Comparison of ENCODE assay signal across 8 cellular contexts in the genomic region with DNA sequence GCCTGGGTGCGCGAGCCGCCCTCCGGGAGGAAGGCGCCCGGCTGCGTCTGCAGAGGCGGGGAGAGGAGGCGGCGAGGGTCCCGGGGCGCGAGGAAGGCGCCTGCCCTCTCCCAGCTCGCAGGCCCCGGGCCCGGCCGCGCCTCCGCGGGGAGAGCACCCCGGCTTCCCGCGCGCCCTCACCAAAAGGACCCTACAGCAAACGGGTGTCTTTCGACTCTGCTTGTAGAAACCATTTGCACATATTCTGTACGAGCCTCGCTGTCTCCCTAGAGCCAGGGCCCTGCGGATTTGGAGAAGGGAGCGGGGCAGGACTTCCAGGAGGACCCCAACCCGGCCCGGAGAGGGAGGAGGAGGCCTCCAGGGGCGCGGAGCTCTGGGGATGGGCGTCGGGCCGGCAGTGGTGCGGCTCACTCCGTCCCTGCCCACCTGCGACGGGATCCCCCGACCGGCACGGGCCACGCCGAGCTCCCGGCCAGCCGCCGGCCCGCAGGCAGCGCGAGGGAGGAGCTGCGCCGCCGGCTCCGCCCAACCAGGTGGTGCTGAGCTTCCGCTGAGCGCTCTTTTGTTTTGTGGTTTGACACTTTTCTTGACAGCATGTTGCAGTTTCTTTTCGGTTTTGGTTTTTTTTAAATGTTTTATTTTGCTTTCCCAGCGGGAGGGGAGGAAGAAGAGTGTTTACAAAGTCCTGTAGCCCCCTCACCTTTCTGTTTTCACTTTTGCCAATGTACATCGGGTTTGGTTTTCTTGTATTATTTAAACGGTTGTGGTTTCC.
DNase-seq lines count a peak whose midpoint lies in the region; ATAC-seq and TF ChIP-seq lines count a peak whose summit lies in the region.

No MANE protein-coding gene starts in this region.

- BruUV-seq in Caco-2 (replicated peaks; lab: Mats Ljungman, UMichigan), result no TSS peak

- intact Hi-C loops in Caco-2 (cut with micrococcal nuclease; ENCODE audit: unreplicated experiment), result no loop called here
- intact Hi-C loops in sigmoid colon (cut with DNase I), result no loop called here

- no peaks in the 10 kb centered on the region for H3K79me2 ChIP-seq in Karpas-422 (ENCODE audit: low read length)

- H3K4me1 Mint-ChIP-seq in Caco-2 (ENCODE audit: low read depth, unreplicated experiment), result peaks cover 7% of the 10 kb centered on the region
- peaks cover 42% of the 10 kb centered on the region for H3K4me1 Mint-ChIP-seq in activated CD8-positive, alpha-beta T cell treated with anti-CD3 and anti-CD28 coated beads, Interleukin-2, amount 10 ng/mL, durations not matched to agents 7 days and 5 days (ENCODE audit: low read depth)

- H3K36me3 ChIP-seq in Caco-2 (ENCODE audit: control insufficient read depth, insufficient read depth, low read length), result no peaks in the 10 kb centered on the region
- H3K36me3 ChIP-seq in Karpas-422 (ENCODE audit: insufficient read depth, low read length), result no peaks in the 10 kb centered on the region
- peaks cover 22 to 52% (median 32%) of the 10 kb centered on the region in 4 donors for H3K36me3 ChIP-seq in sigmoid colon

- H3K4me1 ChIP-seq in Caco-2 (no peaks in the 10 kb centered on the region), Karpas-422 (ENCODE audit: low read length) (peaks cover 33% of the 10 kb centered on the region), sigmoid colon (peaks cover 0 to 8% (median 0%) of the 10 kb centered on the region in 4 donors)

- no peak for TF ChIP-seq POLR2A in sigmoid colon (IDR thresholded peaks at IDR 0.05)

- DNase-seq in Caco-2, result peak in 1 of 2 experiments; percentile 28
- peak; percentile 76 for DNase-seq in Karpas-422
- peak; percentile 78 for DNase-seq in activated CD8-positive, alpha-beta T cell treated with anti-CD3 and anti-CD28 coated beads, Interleukin-2, amount 10 ng/mL, durations not matched to agents 7 days and 5 days
- peak; percentile 3 for DNase-seq in fibroblast of pulmonary artery (ENCODE audit: low read depth)
- DNase-seq in sigmoid colon, result no peak
- DNase-seq in NCI-H2081 treated with DMSO at 0.1 percent for 48 hours (lab: John Stamatoyannopoulos, UW), result no peak
- DNase-seq in mesenteric fat pad (ENCODE audit: low spot score), result no peak

- H3K27ac Mint-ChIP-seq in Caco-2 (ENCODE audit: unreplicated experiment), result no peak overlapping the region
- H3K27ac Mint-ChIP-seq in activated CD8-positive, alpha-beta T cell treated with anti-CD3 and anti-CD28 coated beads, Interleukin-2, amount 10 ng/mL, durations not matched to agents 7 days and 5 days, result peak overlapping the region; percentile 93

- H4K20me1 ChIP-seq in Karpas-422 (ENCODE audit: insufficient read depth, low read depth, low read length), result no peaks in the 10 kb centered on the region

- ATAC-seq in GM21360 (IDR thresholded peaks at IDR 0.05; ENCODE audit: unreplicated experiment), result peak; percentile 54
- ATAC-seq in activated CD8-positive, alpha-beta T cell treated with anti-CD3 and anti-CD28 coated beads, Interleukin-2, amount 10 ng/mL, durations not matched to agents 7 days and 5 days, result peak; percentile 83

- TF ChIP-seq CTCF in Caco-2 (IDR thresholded peaks at IDR 0.05; ENCODE audit: insufficient read depth in 1 of 2, low read depth in 1 of 2, low read length in 1 of 2, severe bottlenecking in 1 of 2, unreplicated experiment in 1 of 2) (no peak), fibroblast of pulmonary artery (IDR thresholded peaks at IDR 0.05; ENCODE audit: low read length, missing control alignments) (no peak), sigmoid colon (IDR thresholded peaks at IDR 0.05) (no peak)

- peak overlapping the region; percentile 72 for H2AFZ ChIP-seq in Karpas-422 (ENCODE audit: low read length)

- TF ChIP-seq EP300 in sigmoid colon (IDR thresholded peaks at IDR 0.05), result no peak

- H3K27me3 ChIP-seq in Caco-2 (replicated peaks; ENCODE audit: control insufficient read depth, insufficient read depth, low read length) (peaks cover 4% of the 10 kb centered on the region; the same call in 1 of the 2 replicates), Karpas-422 (ENCODE audit: low read length) (no peaks in the 10 kb centered on the region), sigmoid colon (no peaks in the 10 kb centered on the region)

- H3K9me3 ChIP-seq in Caco-2, result no peaks in the 10 kb centered on the region
- H3K9me3 ChIP-seq in Karpas-422 (ENCODE audit: low read length), result no peaks in the 10 kb centered on the region
- H3K9me3 ChIP-seq in sigmoid colon, result no peaks in the 10 kb centered on the region

- no peaks in the 10 kb centered on the region for H3K36me3 Mint-ChIP-seq in Caco-2 (ENCODE audit: insufficient read depth, unreplicated experiment)
- peaks cover 4% of the 10 kb centered on the region for H3K36me3 Mint-ChIP-seq in activated CD8-positive, alpha-beta T cell treated with anti-CD3 and anti-CD28 coated beads, Interleukin-2, amount 10 ng/mL, durations not matched to agents 7 days and 5 days (ENCODE audit: low read depth)

- peak overlapping the region; percentile 17; the same call in 1 of the 2 replicates for H3K4me3 ChIP-seq in Caco-2 (ENCODE audit: low read depth, low read length)
- peak overlapping the region; percentile 60 for H3K4me3 ChIP-seq in Karpas-422 (ENCODE audit: low read length)
- H3K4me3 ChIP-seq in fibroblast of pulmonary artery (replicated peaks; ENCODE audit: low read depth, low read length), result peak overlapping the region; percentile 29
- H3K4me3 ChIP-seq in sigmoid colon, result peak overlapping the region in 3 of 4 donors; percentile 24 to 32 (median 27)

- H3K9me3 Mint-ChIP-seq in Caco-2 (ENCODE audit: unreplicated experiment), result no peaks in the 10 kb centered on the region
- no peaks in the 10 kb centered on the region for H3K9me3 Mint-ChIP-seq in activated CD8-positive, alpha-beta T cell treated with anti-CD3 and anti-CD28 coated beads, Interleukin-2, amount 10 ng/mL, durations not matched to agents 7 days and 5 days (ENCODE audit: insufficient read depth)

- no peaks in the 10 kb centered on the region for H3K9me2 ChIP-seq in Karpas-422 (replicated peaks; ENCODE audit: insufficient read depth, low read length)

- 1 to 8% methylated on average over 63 of the region's 63 CpGs for WGBS in sigmoid colon, 2 donors

- H3K27me3 Mint-ChIP-seq in Caco-2 (ENCODE audit: insufficient read depth, unreplicated experiment), result peaks cover 51% of the 10 kb centered on the region
- peaks cover 12% of the 10 kb centered on the region for H3K27me3 Mint-ChIP-seq in activated CD8-positive, alpha-beta T cell treated with anti-CD3 and anti-CD28 coated beads, Interleukin-2, amount 10 ng/mL, durations not matched to agents 7 days and 5 days (ENCODE audit: low read depth)

- peak overlapping the region; percentile 65 for H3K4me3 Mint-ChIP-seq in Caco-2 (ENCODE audit: unreplicated experiment)
- H3K4me3 Mint-ChIP-seq in activated CD8-positive, alpha-beta T cell treated with anti-CD3 and anti-CD28 coated beads, Interleukin-2, amount 10 ng/mL, durations not matched to agents 7 days and 5 days, result peak overlapping the region; percentile 86

- CTCF ChIA-PET in Caco-2 (lab: Charles Lee), result no interaction called here
- CTCF ChIA-PET in activated CD8-positive, alpha-beta T cell treated with anti-CD3 and anti-CD28 coated beads, Interleukin-2, amount 10 ng/mL, durations not matched to agents 7 days and 5 days (lab: Charles Lee), result interaction anchor here (0.6 to 4.5 kb wide), 14 partner anchors 9 to 609 kb away, joined by 3 to 44 read pairs (median 4); partner anchors contain the start of genes FKBP4 and ITFG2

- H3K27ac ChIP-seq in Karpas-422 (ENCODE audit: low read length), result no peak overlapping the region
- H3K27ac ChIP-seq in sigmoid colon, result no peak overlapping the region

- peak overlapping the region; percentile 66 for H3K4me2 ChIP-seq in Karpas-422 (ENCODE audit: low read depth, low read length, poor library complexity, severe bottlenecking)

- H3K9ac ChIP-seq in Karpas-422 (ENCODE audit: low read length), result peak overlapping the region; percentile 71

- POLR2A ChIA-PET in Caco-2 (lab: Charles Lee), result no interaction called here
- POLR2A ChIA-PET in activated CD8-positive, alpha-beta T cell treated with anti-CD3 and anti-CD28 coated beads, Interleukin-2, amount 10 ng/mL, durations not matched to agents 7 days and 5 days (lab: Charles Lee), result interaction anchor here (0.6 to 1.7 kb wide), 11 partner anchors 9 to 743 kb away, joined by 3 to 13 read pairs (median 4); partner anchors contain the start of genes FKBP4, FOXM1, ITFG2 and RHNO1

Comparison
In these comparisons a context has a peak if more than half of its experiments do, and no peak if none do; other contexts are left out.
1. DNase-seq: peak in Karpas-422 (single experiment), activated CD8-positive, alpha-beta T cell treated with anti-CD3 and anti-CD28 coated beads, Interleukin-2, amount 10 ng/mL, durations not matched to agents 7 days and 5 days (single experiment) and fibroblast of pulmonary artery (single experiment); none in sigmoid colon (single experiment), NCI-H2081 treated with DMSO at 0.1 percent for 48 hours (single experiment) and mesenteric fat pad (single experiment).
2. Peak in every context shown above with its lines, with median percentiles within 50 percentile points of each other: H3K4me3 ChIP-seq.